ENCODE assay signal across 8 cellular contexts in genomic region chr1:202154766-202155477, GRCh38.
DNase-seq lines count a peak whose midpoint lies in the region; ATAC-seq and TF ChIP-seq lines count a peak whose summit lies in the region.

No MANE protein-coding gene starts in this region.

- peaks cover 51% of the 10 kb centered on the region for H3K36me3 ChIP-seq in neutrophil

- peak overlapping the region; percentile 66 for H3K27ac ChIP-seq in neutrophil

- DNase-seq in ACHN (peak; percentile 57), GM12864 (ENCODE audit: low read depth) (no peak), NCI-H2107 (lab: John Stamatoyannopoulos, UW) (peak; percentile 89), fibroblast of peridontal ligament (ENCODE audit: extremely low read depth) (peak; percentile 74), cortex of kidney (lab: John Stamatoyannopoulos, UW) (no peak)
- peak; percentile 53 to 62 for DNase-seq in activated CD4-positive, alpha-beta T cell treated with anti-CD3 and anti-CD28 coated beads, Interleukin-2, amount 50 U/mL, for 48 hours

- TF ChIP-seq CTCF in GM12864 (IDR thresholded peaks at IDR 0.05; ENCODE audit: low read depth, low read length, missing control alignments) (peak; percentile 63), neutrophil (IDR thresholded peaks at IDR 0.05) (peak; percentile 68)

- H3K4me3 ChIP-seq in GM12864 (ENCODE audit: low read depth, low read length) (no peak overlapping the region), neutrophil (ENCODE audit: low read depth in 1 of 2, low read length in 1 of 2) (no peak overlapping the region)

- no peaks in the 10 kb centered on the region for H3K27me3 ChIP-seq in neutrophil

- peaks cover 56 to 62% of the 10 kb centered on the region in 2 experiments for H3K4me1 ChIP-seq in neutrophil (ENCODE audit: control insufficient read depth in 1 of 2, insufficient read depth in 1 of 2, low read depth in 1 of 2, low read length in 1 of 2)

- in situ Hi-C loops in ACHN (cut with HindIII; ENCODE audit: low pct_ligation_motif_present, low pct_unique_long_range_greater_than_20kb, low sequenced_read_pairs), result no loop called here

- no peak for ATAC-seq in HG03378 (IDR thresholded peaks at IDR 0.05; ENCODE audit: unreplicated experiment)

- no peaks in the 10 kb centered on the region for H3K9me3 ChIP-seq in neutrophil

Comparison
In these comparisons a context has a peak if more than half of its experiments do, and no peak if none do; other contexts are left out.
1. DNase-seq: peak in ACHN (single experiment), NCI-H2107 (single experiment), activated CD4-positive, alpha-beta T cell treated with anti-CD3 and anti-CD28 coated beads, Interleukin-2, amount 50 U/mL, for 48 hours (2 of 2) and fibroblast of peridontal ligament (single experiment); none in GM12864 (single experiment) and cortex of kidney (single experiment).